ENCODE assay signal across 1 cellular context in genomic region chr12:62640910-62641448, GRCh38.
TF ChIP-seq lines count a peak whose summit lies in the region.

No MANE protein-coding gene starts in this region.

TF ChIP-seq in GM12878, 131 proteins besides CTCF, POLR2A, EP300 and RAD21 (continued from another document and continues in another):
- TF ChIP-seq IRF5 (IDR thresholded peaks at IDR 0.05; ENCODE audit: borderline replicate concordance) (no peak), BCL11A (IDR thresholded peaks at IDR 0.05; ENCODE audit: low read depth, low read length) (0 out of 2 replicates have a peak, but pooled peaks have one; percentile 39), TCF3 (IDR thresholded peaks at IDR 0.05; ENCODE audit: borderline replicate concordance, insufficient read depth, low read depth, low read length) (no peak), TARDBP (IDR thresholded peaks at IDR 0.05; ENCODE audit: borderline replicate concordance) (no peak), BCLAF1 (IDR thresholded peaks at IDR 0.05) (no peak), NR2C2 (IDR thresholded peaks at IDR 0.05; ENCODE audit: borderline replicate concordance, control insufficient read depth, insufficient read length, low read depth) (no peak), RBBP5 (conservative IDR thresholded peaks at IDR 0.05) (no peak), STAT3 (IDR thresholded peaks at IDR 0.05; ENCODE audit: low read depth, low read length) (no peak), SUZ12 (IDR thresholded peaks at IDR 0.05; ENCODE audit: unreplicated experiment) (no peak), ATF7 (IDR thresholded peaks at IDR 0.05; ENCODE audit: low read depth) (peak; percentile 61; the same call in 1 of the 2 replicates), CHD2 (IDR thresholded peaks at IDR 0.05; ENCODE audit: borderline replicate concordance, low read depth, low read length) (no peak), JUNB (IDR thresholded peaks at IDR 0.05) (peak; percentile 80), EGR1 (IDR thresholded peaks at IDR 0.05; ENCODE audit: borderline replicate concordance in 1 of 2, low read depth in 2 of 2, low read length in 2 of 2) (no peak), PKNOX1 (IDR thresholded peaks at IDR 0.05) (no peak), SP1 (IDR thresholded peaks at IDR 0.05; ENCODE audit: low read depth, low read length) (no peak), EZH2 (IDR thresholded peaks at IDR 0.05; ENCODE audit: borderline replicate concordance, control insufficient read depth, low read depth, low read length) (no peak), ZBTB33 (IDR thresholded peaks at IDR 0.05) (no peak), FOXK2 (IDR thresholded peaks at IDR 0.05) (no peak), ZBTB4 (CRISPR knock-in tag; IDR thresholded peaks at IDR 0.05) (no peak), SREBF2 (IDR thresholded peaks at IDR 0.05; ENCODE audit: low read length) (no peak), JUND (IDR thresholded peaks at IDR 0.05; ENCODE audit: low read depth, low read length) (no peak), NR2C1 (IDR thresholded peaks at IDR 0.05) (no peak), SRF (IDR thresholded peaks at IDR 0.05; ENCODE audit: low read depth in 2 of 2, low read length in 2 of 2) (0 out of 4 replicates have a peak, but pooled peaks of 1 of the 2 experiments have one; percentile 16), MXI1 (IDR thresholded peaks at IDR 0.05; ENCODE audit: low read depth, low read length) (no peak), SUPT20H (IDR thresholded peaks at IDR 0.05; ENCODE audit: borderline replicate concordance, control insufficient read depth, low read depth, low read length) (no peak), GATAD2B (conservative IDR thresholded peaks at IDR 0.05; ENCODE audit: low read depth) (no peak), CHD1 (IDR thresholded peaks at IDR 0.05; ENCODE audit: low read depth, low read length) (no peak), NR2F1 (conservative IDR thresholded peaks at IDR 0.05) (no peak), HDAC6 (IDR thresholded peaks at IDR 0.05; ENCODE audit: unreplicated experiment) (no peak), SIN3A (IDR thresholded peaks at IDR 0.05; ENCODE audit: low read depth, low read length) (no peak), ZSCAN29 (IDR thresholded peaks at IDR 0.05) (no peak), ZNF622 (IDR thresholded peaks at IDR 0.05) (no peak), PAX5 (IDR thresholded peaks at IDR 0.05; ENCODE audit: borderline replicate concordance, low read depth, low read length) (no peak), RAD51 (IDR thresholded peaks at IDR 0.05) (no peak), TBL1XR1 (IDR thresholded peaks at IDR 0.05; ENCODE audit: low read depth, low read length) (no peak), SIX5 (IDR thresholded peaks at IDR 0.05; ENCODE audit: low read depth, low read length, severe bottlenecking) (no peak), ZNF217 (IDR thresholded peaks at IDR 0.05) (no peak), RCOR1 (conservative IDR thresholded peaks at IDR 0.05; ENCODE audit: low read depth, low read length) (no peak), KAT2A (conservative IDR thresholded peaks at IDR 0.05; ENCODE audit: control insufficient read depth, low read depth, low read length) (no peak)
- TF ChIP-seq, protein P1, sequence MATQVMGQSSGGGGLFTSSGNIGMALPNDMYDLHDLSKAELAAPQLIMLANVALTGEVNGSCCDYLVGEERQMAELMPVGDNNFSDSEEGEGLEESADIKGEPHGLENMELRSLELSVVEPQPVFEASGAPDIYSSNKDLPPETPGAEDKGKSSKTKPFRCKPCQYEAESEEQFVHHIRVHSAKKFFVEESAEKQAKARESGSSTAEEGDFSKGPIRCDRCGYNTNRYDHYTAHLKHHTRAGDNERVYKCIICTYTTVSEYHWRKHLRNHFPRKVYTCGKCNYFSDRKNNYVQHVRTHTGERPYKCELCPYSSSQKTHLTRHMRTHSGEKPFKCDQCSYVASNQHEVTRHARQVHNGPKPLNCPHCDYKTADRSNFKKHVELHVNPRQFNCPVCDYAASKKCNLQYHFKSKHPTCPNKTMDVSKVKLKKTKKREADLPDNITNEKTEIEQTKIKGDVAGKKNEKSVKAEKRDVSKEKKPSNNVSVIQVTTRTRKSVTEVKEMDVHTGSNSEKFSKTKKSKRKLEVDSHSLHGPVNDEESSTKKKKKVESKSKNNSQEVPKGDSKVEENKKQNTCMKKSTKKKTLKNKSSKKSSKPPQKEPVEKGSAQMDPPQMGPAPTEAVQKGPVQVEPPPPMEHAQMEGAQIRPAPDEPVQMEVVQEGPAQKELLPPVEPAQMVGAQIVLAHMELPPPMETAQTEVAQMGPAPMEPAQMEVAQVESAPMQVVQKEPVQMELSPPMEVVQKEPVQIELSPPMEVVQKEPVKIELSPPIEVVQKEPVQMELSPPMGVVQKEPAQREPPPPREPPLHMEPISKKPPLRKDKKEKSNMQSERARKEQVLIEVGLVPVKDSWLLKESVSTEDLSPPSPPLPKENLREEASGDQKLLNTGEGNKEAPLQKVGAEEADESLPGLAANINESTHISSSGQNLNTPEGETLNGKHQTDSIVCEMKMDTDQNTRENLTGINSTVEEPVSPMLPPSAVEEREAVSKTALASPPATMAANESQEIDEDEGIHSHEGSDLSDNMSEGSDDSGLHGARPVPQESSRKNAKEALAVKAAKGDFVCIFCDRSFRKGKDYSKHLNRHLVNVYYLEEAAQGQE (IDR thresholded peaks at IDR 0.05; ENCODE audit: low read depth, low read length): no peak
- TF ChIP-seq, protein P2, sequence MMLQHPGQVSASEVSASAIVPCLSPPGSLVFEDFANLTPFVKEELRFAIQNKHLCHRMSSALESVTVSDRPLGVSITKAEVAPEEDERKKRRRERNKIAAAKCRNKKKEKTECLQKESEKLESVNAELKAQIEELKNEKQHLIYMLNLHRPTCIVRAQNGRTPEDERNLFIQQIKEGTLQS (IDR thresholded peaks at IDR 0.05; ENCODE audit: borderline replicate concordance, extremely low read depth, low read depth, low read length): no peak
- TF ChIP-seq, protein P3, sequence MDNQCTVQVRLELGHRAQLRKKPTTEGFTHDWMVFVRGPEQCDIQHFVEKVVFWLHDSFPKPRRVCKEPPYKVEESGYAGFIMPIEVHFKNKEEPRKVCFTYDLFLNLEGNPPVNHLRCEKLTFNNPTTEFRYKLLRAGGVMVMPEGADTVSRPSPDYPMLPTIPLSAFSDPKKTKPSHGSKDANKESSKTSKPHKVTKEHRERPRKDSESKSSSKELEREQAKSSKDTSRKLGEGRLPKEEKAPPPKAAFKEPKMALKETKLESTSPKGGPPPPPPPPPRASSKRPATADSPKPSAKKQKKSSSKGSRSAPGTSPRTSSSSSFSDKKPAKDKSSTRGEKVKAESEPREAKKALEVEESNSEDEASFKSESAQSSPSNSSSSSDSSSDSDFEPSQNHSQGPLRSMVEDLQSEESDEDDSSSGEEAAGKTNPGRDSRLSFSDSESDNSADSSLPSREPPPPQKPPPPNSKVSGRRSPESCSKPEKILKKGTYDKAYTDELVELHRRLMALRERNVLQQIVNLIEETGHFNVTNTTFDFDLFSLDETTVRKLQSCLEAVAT (IDR thresholded peaks at IDR 0.05): no peak
- TF ChIP-seq, protein P4, sequence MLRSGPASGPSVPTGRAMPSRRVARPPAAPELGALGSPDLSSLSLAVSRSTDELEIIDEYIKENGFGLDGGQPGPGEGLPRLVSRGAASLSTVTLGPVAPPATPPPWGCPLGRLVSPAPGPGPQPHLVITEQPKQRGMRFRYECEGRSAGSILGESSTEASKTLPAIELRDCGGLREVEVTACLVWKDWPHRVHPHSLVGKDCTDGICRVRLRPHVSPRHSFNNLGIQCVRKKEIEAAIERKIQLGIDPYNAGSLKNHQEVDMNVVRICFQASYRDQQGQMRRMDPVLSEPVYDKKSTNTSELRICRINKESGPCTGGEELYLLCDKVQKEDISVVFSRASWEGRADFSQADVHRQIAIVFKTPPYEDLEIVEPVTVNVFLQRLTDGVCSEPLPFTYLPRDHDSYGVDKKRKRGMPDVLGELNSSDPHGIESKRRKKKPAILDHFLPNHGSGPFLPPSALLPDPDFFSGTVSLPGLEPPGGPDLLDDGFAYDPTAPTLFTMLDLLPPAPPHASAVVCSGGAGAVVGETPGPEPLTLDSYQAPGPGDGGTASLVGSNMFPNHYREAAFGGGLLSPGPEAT (IDR thresholded peaks at IDR 0.05; ENCODE audit: low read depth): no peak
- TF ChIP-seq, protein P5, sequence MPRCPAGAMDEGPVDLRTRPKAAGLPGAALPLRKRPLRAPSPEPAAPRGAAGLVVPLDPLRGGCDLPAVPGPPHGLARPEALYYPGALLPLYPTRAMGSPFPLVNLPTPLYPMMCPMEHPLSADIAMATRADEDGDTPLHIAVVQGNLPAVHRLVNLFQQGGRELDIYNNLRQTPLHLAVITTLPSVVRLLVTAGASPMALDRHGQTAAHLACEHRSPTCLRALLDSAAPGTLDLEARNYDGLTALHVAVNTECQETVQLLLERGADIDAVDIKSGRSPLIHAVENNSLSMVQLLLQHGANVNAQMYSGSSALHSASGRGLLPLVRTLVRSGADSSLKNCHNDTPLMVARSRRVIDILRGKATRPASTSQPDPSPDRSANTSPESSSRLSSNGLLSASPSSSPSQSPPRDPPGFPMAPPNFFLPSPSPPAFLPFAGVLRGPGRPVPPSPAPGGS (IDR thresholded peaks at IDR 0.05; ENCODE audit: borderline replicate concordance, insufficient read depth, low read depth, low read length, poor library complexity, severe bottlenecking): no peak
